1 cellular context compared by ENCODE assay signal in the genomic region with DNA sequence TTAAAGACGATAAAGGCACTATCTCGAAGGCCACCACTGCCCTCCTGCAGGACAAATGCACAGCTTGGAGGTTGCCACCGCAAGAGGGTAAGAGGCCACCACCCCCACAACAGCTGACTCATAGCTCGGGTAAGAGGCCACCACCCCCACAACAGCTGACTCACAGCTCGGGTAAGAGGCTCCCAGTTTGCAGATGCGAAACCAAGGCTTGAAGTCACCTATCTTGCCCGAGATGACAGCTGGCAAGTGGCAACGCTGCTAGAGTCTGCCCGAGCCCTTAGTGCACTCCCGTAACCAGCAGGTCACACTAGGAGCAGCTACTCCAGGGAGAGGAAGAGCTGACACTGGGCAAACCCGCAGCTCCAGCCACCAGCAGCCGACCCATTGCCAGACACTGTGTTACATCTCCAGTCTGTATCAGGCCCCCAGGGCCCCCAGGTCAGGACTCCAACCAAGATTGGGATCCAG.
TF ChIP-seq lines count a peak whose summit lies in the region.

No MANE protein-coding gene starts in this region.

TF ChIP-seq in GM12878, 131 proteins besides CTCF, POLR2A, EP300 and RAD21 (continued from another document and continues in another):
- TF ChIP-seq PRDM15 (CRISPR knock-in tag; IDR thresholded peaks at IDR 0.05) (no peak), ZNF24 (IDR thresholded peaks at IDR 0.05) (no peak), CBX5 (IDR thresholded peaks at IDR 0.05; ENCODE audit: low read depth) (no peak), NR2F1 (conservative IDR thresholded peaks at IDR 0.05) (peak; percentile 99), SPI1 (IDR thresholded peaks at IDR 0.05; ENCODE audit: borderline replicate concordance, insufficient read depth, low read depth, low read length) (no peak), CEBPZ (IDR thresholded peaks at IDR 0.05; ENCODE audit: low read depth, low read length) (no peak), E2F4 (IDR thresholded peaks at IDR 0.05; ENCODE audit: low read depth, low read length) (no peak), RELB (IDR thresholded peaks at IDR 0.05; ENCODE audit: low read depth) (no peak), BCL3 (IDR thresholded peaks at IDR 0.05; ENCODE audit: borderline replicate concordance, insufficient read depth, low read depth, low read length, poor library complexity, severe bottlenecking) (no peak), STAT3 (IDR thresholded peaks at IDR 0.05; ENCODE audit: low read depth, low read length) (no peak), ZNF622 (IDR thresholded peaks at IDR 0.05) (no peak), YBX1 (IDR thresholded peaks at IDR 0.05) (no peak), KAT2A (conservative IDR thresholded peaks at IDR 0.05; ENCODE audit: control insufficient read depth, low read depth, low read length) (no peak), NFYA (IDR thresholded peaks at IDR 0.05; ENCODE audit: borderline replicate concordance, low read depth, low read length) (no peak), SRF (IDR thresholded peaks at IDR 0.05; ENCODE audit: low read depth in 2 of 2, low read length in 2 of 2) (no peak), CHD4 (IDR thresholded peaks at IDR 0.05) (no peak), RAD51 (IDR thresholded peaks at IDR 0.05) (0 out of 2 replicates have a peak, but pooled peaks have one; percentile 16), IKZF2 (IDR thresholded peaks at IDR 0.05) (peak; percentile 26 to 39; a peak in 1 of 4 replicates), KLF5 (IDR thresholded peaks at IDR 0.05; ENCODE audit: partially characterized antibody) (no peak), CEBPB (IDR thresholded peaks at IDR 0.05; ENCODE audit: borderline replicate concordance in 1 of 2, low read depth in 2 of 2, low read length in 2 of 2) (no peak), PAX5 (IDR thresholded peaks at IDR 0.05; ENCODE audit: borderline replicate concordance, low read depth, low read length) (peak; percentile 66; the same call in 1 of the 2 replicates), CREM (IDR thresholded peaks at IDR 0.05; ENCODE audit: low read depth) (peak; percentile 21; the same call in 1 of the 2 replicates), SMAD1 (IDR thresholded peaks at IDR 0.05; ENCODE audit: low read depth, partially characterized antibody) (no peak), YY1 (IDR thresholded peaks at IDR 0.05; ENCODE audit: low read depth, low read length) (no peak), ZNF274 (IDR thresholded peaks at IDR 0.05; ENCODE audit: insufficient read depth, insufficient read length) (no peak), TAF1 (IDR thresholded peaks at IDR 0.05; ENCODE audit: borderline replicate concordance, low read depth, low read length) (no peak), NKRF (conservative IDR thresholded peaks at IDR 0.05) (no peak), RUNX3 (IDR thresholded peaks at IDR 0.05; ENCODE audit: low read length) (peak; percentile 70)
- TF ChIP-seq, protein P1, sequence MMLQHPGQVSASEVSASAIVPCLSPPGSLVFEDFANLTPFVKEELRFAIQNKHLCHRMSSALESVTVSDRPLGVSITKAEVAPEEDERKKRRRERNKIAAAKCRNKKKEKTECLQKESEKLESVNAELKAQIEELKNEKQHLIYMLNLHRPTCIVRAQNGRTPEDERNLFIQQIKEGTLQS (IDR thresholded peaks at IDR 0.05; ENCODE audit: borderline replicate concordance, extremely low read depth, low read depth, low read length): no peak
- TF ChIP-seq, protein P2, sequence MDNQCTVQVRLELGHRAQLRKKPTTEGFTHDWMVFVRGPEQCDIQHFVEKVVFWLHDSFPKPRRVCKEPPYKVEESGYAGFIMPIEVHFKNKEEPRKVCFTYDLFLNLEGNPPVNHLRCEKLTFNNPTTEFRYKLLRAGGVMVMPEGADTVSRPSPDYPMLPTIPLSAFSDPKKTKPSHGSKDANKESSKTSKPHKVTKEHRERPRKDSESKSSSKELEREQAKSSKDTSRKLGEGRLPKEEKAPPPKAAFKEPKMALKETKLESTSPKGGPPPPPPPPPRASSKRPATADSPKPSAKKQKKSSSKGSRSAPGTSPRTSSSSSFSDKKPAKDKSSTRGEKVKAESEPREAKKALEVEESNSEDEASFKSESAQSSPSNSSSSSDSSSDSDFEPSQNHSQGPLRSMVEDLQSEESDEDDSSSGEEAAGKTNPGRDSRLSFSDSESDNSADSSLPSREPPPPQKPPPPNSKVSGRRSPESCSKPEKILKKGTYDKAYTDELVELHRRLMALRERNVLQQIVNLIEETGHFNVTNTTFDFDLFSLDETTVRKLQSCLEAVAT (IDR thresholded peaks at IDR 0.05): no peak
- TF ChIP-seq, protein P3, sequence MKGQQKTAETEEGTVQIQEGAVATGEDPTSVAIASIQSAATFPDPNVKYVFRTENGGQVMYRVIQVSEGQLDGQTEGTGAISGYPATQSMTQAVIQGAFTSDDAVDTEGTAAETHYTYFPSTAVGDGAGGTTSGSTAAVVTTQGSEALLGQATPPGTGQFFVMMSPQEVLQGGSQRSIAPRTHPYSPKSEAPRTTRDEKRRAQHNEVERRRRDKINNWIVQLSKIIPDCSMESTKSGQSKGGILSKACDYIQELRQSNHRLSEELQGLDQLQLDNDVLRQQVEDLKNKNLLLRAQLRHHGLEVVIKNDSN (IDR thresholded peaks at IDR 0.05; ENCODE audit: borderline replicate concordance, extremely low read length, insufficient read depth, low read depth, low read length): no peak
- TF ChIP-seq, protein P4, sequence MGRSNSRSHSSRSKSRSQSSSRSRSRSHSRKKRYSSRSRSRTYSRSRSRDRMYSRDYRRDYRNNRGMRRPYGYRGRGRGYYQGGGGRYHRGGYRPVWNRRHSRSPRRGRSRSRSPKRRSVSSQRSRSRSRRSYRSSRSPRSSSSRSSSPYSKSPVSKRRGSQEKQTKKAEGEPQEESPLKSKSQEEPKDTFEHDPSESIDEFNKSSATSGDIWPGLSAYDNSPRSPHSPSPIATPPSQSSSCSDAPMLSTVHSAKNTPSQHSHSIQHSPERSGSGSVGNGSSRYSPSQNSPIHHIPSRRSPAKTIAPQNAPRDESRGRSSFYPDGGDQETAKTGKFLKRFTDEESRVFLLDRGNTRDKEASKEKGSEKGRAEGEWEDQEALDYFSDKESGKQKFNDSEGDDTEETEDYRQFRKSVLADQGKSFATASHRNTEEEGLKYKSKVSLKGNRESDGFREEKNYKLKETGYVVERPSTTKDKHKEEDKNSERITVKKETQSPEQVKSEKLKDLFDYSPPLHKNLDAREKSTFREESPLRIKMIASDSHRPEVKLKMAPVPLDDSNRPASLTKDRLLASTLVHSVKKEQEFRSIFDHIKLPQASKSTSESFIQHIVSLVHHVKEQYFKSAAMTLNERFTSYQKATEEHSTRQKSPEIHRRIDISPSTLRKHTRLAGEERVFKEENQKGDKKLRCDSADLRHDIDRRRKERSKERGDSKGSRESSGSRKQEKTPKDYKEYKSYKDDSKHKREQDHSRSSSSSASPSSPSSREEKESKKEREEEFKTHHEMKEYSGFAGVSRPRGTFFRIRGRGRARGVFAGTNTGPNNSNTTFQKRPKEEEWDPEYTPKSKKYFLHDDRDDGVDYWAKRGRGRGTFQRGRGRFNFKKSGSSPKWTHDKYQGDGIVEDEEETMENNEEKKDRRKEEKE (IDR thresholded peaks at IDR 0.05): no peak
